In genomic region chr4:153026947-153027346, GRCh38 we compare ENCODE assay signal across 1 cellular context.
TF ChIP-seq lines count a peak whose summit lies in the region.

No MANE protein-coding gene starts in this region.

TF ChIP-seq in HEK293, 187 proteins besides CTCF, POLR2A, EP300 and RAD21:
- TF ChIP-seq ZBTB44 (tag by site-specific recombination; IDR thresholded peaks at IDR 0.05) (no peak), ZNF707 (tag by site-specific recombination; IDR thresholded peaks at IDR 0.05) (0 out of 2 replicates have a peak, but pooled peaks have one; percentile 40), ZNF274 (IDR thresholded peaks at IDR 0.05; ENCODE audit: low read length) (no peak), ZNF274 (tag by site-specific recombination; IDR thresholded peaks at IDR 0.05; ENCODE audit: borderline replicate concordance) (peak; percentile 42; the same call in 1 of the 2 replicates), ZSCAN4 (tag by site-specific recombination; IDR thresholded peaks at IDR 0.05) (peak; percentile 58), ZBTB48 (tag by site-specific recombination; IDR thresholded peaks at IDR 0.05) (no peak), SALL2 (tag by site-specific recombination; IDR thresholded peaks at IDR 0.05; ENCODE audit: borderline replicate concordance) (0 out of 2 replicates have a peak, but pooled peaks have one; percentile 22), ZBTB8A (tag by site-specific recombination; IDR thresholded peaks at IDR 0.05) (no peak), ZNF324 (tag by site-specific recombination; IDR thresholded peaks at IDR 0.05) (no peak), ZNF157 (tag by site-specific recombination; IDR thresholded peaks at IDR 0.05) (no peak), PATZ1 (tag by site-specific recombination; IDR thresholded peaks at IDR 0.05) (no peak), KLF9 (tag by site-specific recombination; IDR thresholded peaks at IDR 0.05; ENCODE audit: low read depth) (no peak), ZNF501 (tag by site-specific recombination; IDR thresholded peaks at IDR 0.05) (no peak), ZNF239 (tag by site-specific recombination; IDR thresholded peaks at IDR 0.05) (peak; percentile 34; the same call in 1 of the 2 replicates), GLIS1 (tag by site-specific recombination; IDR thresholded peaks at IDR 0.05) (no peak), ZFP3 (tag by site-specific recombination; IDR thresholded peaks at IDR 0.05; ENCODE audit: low read depth) (no peak), ZNF423 (tag by site-specific recombination; IDR thresholded peaks at IDR 0.05) (no peak), ZNF791 (tag by site-specific recombination; IDR thresholded peaks at IDR 0.05) (no peak), ZNF626 (tag by site-specific recombination; IDR thresholded peaks at IDR 0.05) (no peak), ZBTB11 (tag by site-specific recombination; conservative IDR thresholded peaks at IDR 0.05; ENCODE audit: low read depth) (no peak), ZNF18 (tag by site-specific recombination; IDR thresholded peaks at IDR 0.05) (peak; percentile 26; the same call in 1 of the 2 replicates), ZNF155 (tag by site-specific recombination; IDR thresholded peaks at IDR 0.05) (no peak), ZNF211 (tag by site-specific recombination; IDR thresholded peaks at IDR 0.05; ENCODE audit: low read depth) (no peak), ZNF792 (tag by site-specific recombination; IDR thresholded peaks at IDR 0.05) (no peak), ZBTB26 (tag by site-specific recombination; optimal IDR thresholded peaks at IDR 0.05) (no peak), ZNF521 (tag by site-specific recombination; IDR thresholded peaks at IDR 0.05) (peak; percentile 60; the same call in 1 of the 2 replicates), ZNF488 (tag by site-specific recombination; IDR thresholded peaks at IDR 0.05) (no peak), HIC1 (tag by site-specific recombination; IDR thresholded peaks at IDR 0.05) (no peak), ZNF654 (tag by site-specific recombination; IDR thresholded peaks at IDR 0.05; ENCODE audit: low read depth) (no peak), ZNF513 (tag by site-specific recombination; IDR thresholded peaks at IDR 0.05) (no peak)
TF ChIP-seq in HEK293: peak in this region for 7.
